ENCODE assay signal across 8 cellular contexts in the genomic region with DNA sequence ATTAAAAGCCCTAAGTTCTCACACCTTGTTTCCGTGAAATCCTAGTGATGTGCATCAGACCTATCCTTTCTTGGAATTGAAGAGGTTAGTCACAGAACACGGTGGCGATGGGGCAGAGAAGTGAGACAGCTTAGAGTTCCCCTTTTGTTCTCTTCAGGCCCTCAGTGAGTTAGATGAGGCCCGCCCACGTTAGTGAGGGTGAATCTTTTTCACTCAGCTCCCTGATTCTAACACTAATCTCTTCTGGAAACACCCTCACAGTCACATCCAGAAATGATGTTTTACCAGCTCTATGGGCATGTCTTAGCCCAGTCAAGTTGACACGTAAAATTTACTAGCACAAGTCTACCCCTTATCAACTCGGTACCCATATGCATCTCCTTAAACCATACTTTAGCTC.
A peak's percentile ranks its signal among the peaks of the same experiment; 100 is the strongest.
DNase-seq lines count a peak whose midpoint lies in the region; ATAC-seq lines count a peak whose summit lies in the region.
"Had no signal": no experiment of that assay in that cellular context is flagged by ENCODE, and none has a peak within 500 bp of the region (broad histone marks: within the 10 kb centered on the region; RNA-seq: fewer than 3 reads in every experiment).

No MANE protein-coding gene starts in this region.

- no peaks in the 10 kb centered on the region for H3K4me1 ChIP-seq in SJCRH30

- H3K36me3 ChIP-seq in SJCRH30 = no peaks in the 10 kb centered on the region

- H3K27me3 ChIP-seq in SJCRH30 = no peaks in the 10 kb centered on the region

- no peaks in the 10 kb centered on the region for H3K9me3 Mint-ChIP-seq in T-helper 2 cell treated with Interferon-gamma antibody and Interleukin-4, amounts not matched to agents 5 μg/mL and 100 μg/mL, for 36 hours

- H3K27me3 Mint-ChIP-seq in T-helper 2 cell treated with Interferon-gamma antibody and Interleukin-4, amounts not matched to agents 5 μg/mL and 100 μg/mL, for 36 hours (ENCODE audit: low read depth) = no peaks in the 10 kb centered on the region
- H3K27me3 Mint-ChIP-seq: central memory CD8-positive, alpha-beta T cell had no signal

- no peak overlapping the region for H3K4me3 ChIP-seq in SJCRH30

- ATAC-seq in GM18907 (IDR thresholded peaks at IDR 0.05; ENCODE audit: unreplicated experiment) = peak; percentile 76
- ATAC-seq in HG02571 (IDR thresholded peaks at IDR 0.05; ENCODE audit: unreplicated experiment) = peak; percentile 97

- no peaks in the 10 kb centered on the region for H3K9me3 ChIP-seq in SJCRH30 (replicated peaks)

- no peak overlapping the region for H3K27ac Mint-ChIP-seq in T-helper 2 cell treated with Interferon-gamma antibody and Interleukin-4, amounts not matched to agents 5 μg/mL and 100 μg/mL, for 36 hours

- H3K4me3 Mint-ChIP-seq in T-helper 2 cell treated with Interferon-gamma antibody and Interleukin-4, amounts not matched to agents 5 μg/mL and 100 μg/mL, for 36 hours = no peak overlapping the region
- H3K4me3 Mint-ChIP-seq: central memory CD8-positive, alpha-beta T cell had no signal

- no peaks in the 10 kb centered on the region for H3K4me1 Mint-ChIP-seq in T-helper 2 cell treated with Interferon-gamma antibody and Interleukin-4, amounts not matched to agents 5 μg/mL and 100 μg/mL, for 36 hours (ENCODE audit: low read depth)
- H3K4me1 Mint-ChIP-seq: central memory CD8-positive, alpha-beta T cell had no signal

- H3K27ac ChIP-seq in SJCRH30 = no peak overlapping the region

- H3K36me3 Mint-ChIP-seq in T-helper 2 cell treated with Interferon-gamma antibody and Interleukin-4, amounts not matched to agents 5 μg/mL and 100 μg/mL, for 36 hours (ENCODE audit: low read depth) = no peaks in the 10 kb centered on the region

- peak; percentile 67 for DNase-seq in T-helper 2 cell treated with Interferon-gamma antibody and Interleukin-4, amounts not matched to agents 5 μg/mL and 100 μg/mL, for 36 hours (ENCODE audit: low spot score)
- DNase-seq in stimulated activated CD4-positive, alpha-beta T cell treated with anti-CD3 and anti-CD28 coated beads, Interleukin-4, amount 100 ng/mL, for 48 hours (ENCODE audit: low read depth in 2 of 2) = peak; percentile 15 to 37
- DNase-seq in foreskin melanocyte = no peak
- DNase-seq in central memory CD4-positive, alpha-beta T cell = no peak
- no peak for DNase-seq in SJCRH30

Comparison
In these comparisons a context has a peak if more than half of its experiments do, and no peak if none do; other contexts are left out.
1. DNase-seq: peak in T-helper 2 cell treated with Interferon-gamma antibody and Interleukin-4, amounts not matched to agents 5 μg/mL and 100 μg/mL, for 36 hours (single experiment) and stimulated activated CD4-positive, alpha-beta T cell treated with anti-CD3 and anti-CD28 coated beads, Interleukin-4, amount 100 ng/mL, for 48 hours (2 of 2); none in foreskin melanocyte (single experiment), central memory CD4-positive, alpha-beta T cell (single experiment) and SJCRH30 (0 of 2).